ENCODE assay signal across 8 cellular contexts in the genomic region with DNA sequence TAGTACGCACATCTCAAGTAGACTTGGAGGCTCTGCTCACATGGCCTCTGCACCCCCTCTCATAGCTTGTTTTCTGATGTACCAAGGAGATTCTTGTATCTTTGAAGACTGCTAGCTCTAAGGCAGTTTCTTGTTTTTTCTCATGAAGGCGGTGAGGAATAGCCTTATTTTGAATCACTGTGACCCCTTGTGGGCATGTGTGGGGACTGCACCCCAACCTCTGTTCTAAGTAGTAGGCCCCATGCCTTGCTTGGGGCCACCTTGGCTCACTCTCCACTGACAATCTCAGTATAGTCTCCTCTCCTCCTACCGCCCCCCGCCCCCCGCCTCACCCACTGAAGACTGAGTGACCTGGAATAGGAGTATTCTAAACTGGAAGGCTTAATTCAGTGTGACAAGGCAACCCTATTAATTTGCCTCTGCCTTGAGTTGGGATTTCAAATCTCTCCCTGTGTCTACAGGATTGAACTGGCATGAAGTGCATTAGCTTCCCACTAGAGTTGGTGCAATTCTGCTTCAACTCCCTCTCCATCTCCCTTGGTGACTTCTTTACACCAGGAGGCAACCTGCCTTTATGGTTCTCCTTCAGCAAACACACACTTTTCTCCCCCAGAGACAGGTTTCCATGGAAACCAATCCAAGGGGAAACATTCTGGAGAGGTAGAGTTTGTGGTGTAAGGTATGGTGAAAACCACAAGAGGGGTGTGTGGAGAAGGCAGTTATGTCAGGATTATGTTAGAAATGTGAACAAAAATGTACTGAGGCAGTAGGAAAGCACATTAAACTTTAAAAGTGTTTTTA.
DNase-seq lines count a peak whose midpoint lies in the region; ATAC-seq and TF ChIP-seq lines count a peak whose summit lies in the region.

No MANE protein-coding gene starts in this region.

- H3K4me3 Mint-ChIP-seq in naive thymus-derived CD4-positive, alpha-beta T cell = peak overlapping the region in 5 of 10 donors; percentile 1 to 59 (median 25)
- H3K4me3 Mint-ChIP-seq in stimulated activated naive B cell treated with anti-CD40 and anti-IgM and Interleukin-4, amounts not matched to agents 10 μg/mL and 1 μg/mL and 100 μg/mL, for 72 hours = no peak overlapping the region

- no peak overlapping the region for H3K27ac ChIP-seq in naive thymus-derived CD4-positive, alpha-beta T cell (ENCODE audit: low read depth, low read length)

- H3K9me3 Mint-ChIP-seq in naive thymus-derived CD4-positive, alpha-beta T cell = peaks cover 0 to 27% (median 9%) of the 10 kb centered on the region in 11 donors
- H3K9me3 Mint-ChIP-seq in stimulated activated naive B cell treated with anti-CD40 and anti-IgM and Interleukin-4, amounts not matched to agents 10 μg/mL and 1 μg/mL and 100 μg/mL, for 72 hours = peaks cover 23 to 24% of the 10 kb centered on the region in 2 donors

- peaks cover 0 to 7% (median 1%) of the 10 kb centered on the region in 5 donors for H3K36me3 Mint-ChIP-seq in naive thymus-derived CD4-positive, alpha-beta T cell
- H3K36me3 Mint-ChIP-seq in stimulated activated naive B cell treated with anti-CD40 and anti-IgM and Interleukin-4, amounts not matched to agents 10 μg/mL and 1 μg/mL and 100 μg/mL, for 72 hours = peaks cover 10 to 22% of the 10 kb centered on the region in 2 donors

- H3K4me3 ChIP-seq in epithelial cell of proximal tubule (ENCODE audit: low read depth, low read length) = no peak overlapping the region
- no peak overlapping the region for H3K4me3 ChIP-seq in naive thymus-derived CD4-positive, alpha-beta T cell (ENCODE audit: low read length)

- H3K27ac Mint-ChIP-seq in naive thymus-derived CD4-positive, alpha-beta T cell = peak overlapping the region in 6 of 9 donors; percentile 14 to 70 (median 52)
- no peak overlapping the region for H3K27ac Mint-ChIP-seq in stimulated activated naive B cell treated with anti-CD40 and anti-IgM and Interleukin-4, amounts not matched to agents 10 μg/mL and 1 μg/mL and 100 μg/mL, for 72 hours

- peak; percentile 86 for ATAC-seq in naive thymus-derived CD4-positive, alpha-beta T cell
- peak; percentile 87 to 90 for ATAC-seq in stimulated activated naive B cell treated with anti-CD40 and anti-IgM and Interleukin-4, amounts not matched to agents 10 μg/mL and 1 μg/mL and 100 μg/mL, for 72 hours (replicated peaks)
- ATAC-seq in GM21717 (IDR thresholded peaks at IDR 0.05; ENCODE audit: unreplicated experiment) = no peak

- DNase-seq in DMS53 (lab: John Stamatoyannopoulos, UW) (peak; percentile 70), HEK293T (ENCODE audit: extremely low spot score) (peak; percentile 60), NCI-H526 treated with DMSO at 0.1 percent for 48 hours (lab: John Stamatoyannopoulos, UW) (peak; percentile 16), epithelial cell of proximal tubule (ENCODE audit: low read depth) (peak; percentile 20)
- DNase-seq in activated CD8-positive, alpha-beta memory T cell treated with anti-CD3 and anti-CD28 coated beads for 24 hours = peak; percentile 73
- peak; percentile 17 to 56 (median 45) for DNase-seq in naive thymus-derived CD4-positive, alpha-beta T cell
- DNase-seq in stimulated activated naive B cell treated with anti-CD40 and anti-IgM and Interleukin-4, amounts not matched to agents 10 μg/mL and 1 μg/mL and 100 μg/mL, for 72 hours = peak; percentile 32

- H3K9me3 ChIP-seq in naive thymus-derived CD4-positive, alpha-beta T cell (ENCODE audit: control insufficient read depth in 2 of 3, low read length in 3 of 3) = peaks cover 0 to 5% (median 0%) of the 10 kb centered on the region in 3 experiments

- H3K27me3 Mint-ChIP-seq in naive thymus-derived CD4-positive, alpha-beta T cell = peaks cover 0 to 7% (median under 1%) of the 10 kb centered on the region in 5 donors
- peaks cover 11 to 14% of the 10 kb centered on the region in 2 donors for H3K27me3 Mint-ChIP-seq in stimulated activated naive B cell treated with anti-CD40 and anti-IgM and Interleukin-4, amounts not matched to agents 10 μg/mL and 1 μg/mL and 100 μg/mL, for 72 hours

- peak; percentile 77 for TF ChIP-seq CTCF in epithelial cell of proximal tubule (conservative IDR thresholded peaks at IDR 0.05; ENCODE audit: low read depth, low read length)

- no peaks in the 10 kb centered on the region for H3K36me3 ChIP-seq in naive thymus-derived CD4-positive, alpha-beta T cell (ENCODE audit: control insufficient read depth in 2 of 3, insufficient read depth in 3 of 3, low read length in 3 of 3)

- H3K27me3 ChIP-seq in naive thymus-derived CD4-positive, alpha-beta T cell (ENCODE audit: control insufficient read depth in 2 of 2, insufficient read depth in 2 of 2, low read length in 2 of 2) = no peaks in the 10 kb centered on the region

- CTCF ChIA-PET in HEK293T (lab: Yijun Ruan, JAX) = interaction anchor here (0.6 to 1.1 kb wide), 10 partner anchors 16 to 648 kb away, joined by 3 to 12 read pairs (median 4); partner anchors contain the start of gene ECI2
- CTCF ChIA-PET in naive thymus-derived CD4-positive, alpha-beta T cell (lab: Charles Lee) = interaction anchor here (0.6 to 1.4 kb wide), 8 partner anchors 55 to 931 kb away, joined by 3 to 8 read pairs (median 4); no protein-coding TSS in a partner anchor

- intact Hi-C loops in naive thymus-derived CD4-positive, alpha-beta T cell (cut with micrococcal nuclease) = loop anchor here (1.0 to 5.0 kb wide), 5 partner anchors 54 to 726 kb away; no protein-coding TSS in a partner anchor

- peaks cover 0 to 16% of the 10 kb centered on the region in 2 donors for H3K4me1 ChIP-seq in naive thymus-derived CD4-positive, alpha-beta T cell (ENCODE audit: control insufficient read depth in 2 of 2, insufficient read depth in 2 of 2, low read length in 2 of 2)

- POLR2A ChIA-PET in HEK293T (lab: Yijun Ruan, JAX) = interaction anchor here (1.6 kb wide), 1 partner anchor 190 kb away, joined by 6 read pairs; a partner anchor contains a TSS
- POLR2A ChIA-PET in naive thymus-derived CD4-positive, alpha-beta T cell (lab: Charles Lee) = interaction anchor here (0.6 kb wide), 1 partner anchor 220 kb away, joined by 4 read pairs; no protein-coding TSS in a partner anchor

- peaks cover 12 to 36% (median 23%) of the 10 kb centered on the region in 7 donors for H3K4me1 Mint-ChIP-seq in naive thymus-derived CD4-positive, alpha-beta T cell
- H3K4me1 Mint-ChIP-seq in stimulated activated naive B cell treated with anti-CD40 and anti-IgM and Interleukin-4, amounts not matched to agents 10 μg/mL and 1 μg/mL and 100 μg/mL, for 72 hours = peaks cover 23 to 41% of the 10 kb centered on the region in 2 donors

TF ChIP-seq in HEK293T, 16 proteins besides CTCF, POLR2A, EP300 and RAD21:
- TF ChIP-seq HDGF (IDR thresholded peaks at IDR 0.05; ENCODE audit: borderline replicate concordance) (no peak), ELF4 (IDR thresholded peaks at IDR 0.05) (no peak), L3MBTL2 (conservative IDR thresholded peaks at IDR 0.05) (no peak), SP1 (IDR thresholded peaks at IDR 0.05) (no peak), ZNF384 (IDR thresholded peaks at IDR 0.05) (no peak)
- TF ChIP-seq, protein P1, sequence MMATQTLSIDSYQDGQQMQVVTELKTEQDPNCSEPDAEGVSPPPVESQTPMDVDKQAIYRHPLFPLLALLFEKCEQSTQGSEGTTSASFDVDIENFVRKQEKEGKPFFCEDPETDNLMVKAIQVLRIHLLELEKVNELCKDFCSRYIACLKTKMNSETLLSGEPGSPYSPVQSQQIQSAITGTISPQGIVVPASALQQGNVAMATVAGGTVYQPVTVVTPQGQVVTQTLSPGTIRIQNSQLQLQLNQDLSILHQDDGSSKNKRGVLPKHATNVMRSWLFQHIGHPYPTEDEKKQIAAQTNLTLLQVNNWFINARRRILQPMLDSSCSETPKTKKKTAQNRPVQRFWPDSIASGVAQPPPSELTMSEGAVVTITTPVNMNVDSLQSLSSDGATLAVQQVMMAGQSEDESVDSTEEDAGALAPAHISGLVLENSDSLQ (IDR thresholded peaks at IDR 0.05) = no peak

Comparison
In these comparisons a context has a peak if more than half of its experiments do, and no peak if none do; other contexts are left out.
1. DNase-seq: peak in every context shown above with its lines; median percentile 73 in activated CD8-positive, alpha-beta memory T cell treated with anti-CD3 and anti-CD28 coated beads for 24 hours; 70 in DMS53; 60 in HEK293T; 45 in naive thymus-derived CD4-positive, alpha-beta T cell; 32 in stimulated activated naive B cell treated with anti-CD40 and anti-IgM and Interleukin-4, amounts not matched to agents 10 μg/mL and 1 μg/mL and 100 μg/mL, for 72 hours; 20 in epithelial cell of proximal tubule; 16 in NCI-H526 treated with DMSO at 0.1 percent for 48 hours.